ENCODE assay signal across 1 cellular context in genomic region chr4:185115827-185116232, GRCh38.
TF ChIP-seq lines count a peak whose summit lies in the region.

No MANE protein-coding gene starts in this region.

TF ChIP-seq in WTC11, 78 proteins besides CTCF, POLR2A, EP300 and RAD21 (continued from another document and continues in another):
- no peak for TF ChIP-seq ZNF263 (CRISPR knock-in tag; IDR thresholded peaks at IDR 0.05; ENCODE audit: low read depth)
- TF ChIP-seq, protein P1, sequence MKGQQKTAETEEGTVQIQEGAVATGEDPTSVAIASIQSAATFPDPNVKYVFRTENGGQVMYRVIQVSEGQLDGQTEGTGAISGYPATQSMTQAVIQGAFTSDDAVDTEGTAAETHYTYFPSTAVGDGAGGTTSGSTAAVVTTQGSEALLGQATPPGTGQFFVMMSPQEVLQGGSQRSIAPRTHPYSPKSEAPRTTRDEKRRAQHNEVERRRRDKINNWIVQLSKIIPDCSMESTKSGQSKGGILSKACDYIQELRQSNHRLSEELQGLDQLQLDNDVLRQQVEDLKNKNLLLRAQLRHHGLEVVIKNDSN (CRISPR knock-in tag; IDR thresholded peaks at IDR 0.05): 0 out of 2 replicates have a peak, but pooled peaks have one; percentile 18
- no peak for TF ChIP-seq RORB (CRISPR knock-in tag; IDR thresholded peaks at IDR 0.05)
- 0 out of 2 replicates have a peak, but pooled peaks have one; percentile 46 for TF ChIP-seq TEAD1 (CRISPR knock-in tag; IDR thresholded peaks at IDR 0.05)
- no peak for TF ChIP-seq JAZF1 (CRISPR knock-in tag; IDR thresholded peaks at IDR 0.05)
- no peak for TF ChIP-seq OVOL2 (CRISPR knock-in tag; IDR thresholded peaks at IDR 0.05; ENCODE audit: borderline replicate concordance)
- no peak for TF ChIP-seq ZNF425 (CRISPR knock-in tag; conservative IDR thresholded peaks at IDR 0.05)
- TF ChIP-seq, protein P2, sequence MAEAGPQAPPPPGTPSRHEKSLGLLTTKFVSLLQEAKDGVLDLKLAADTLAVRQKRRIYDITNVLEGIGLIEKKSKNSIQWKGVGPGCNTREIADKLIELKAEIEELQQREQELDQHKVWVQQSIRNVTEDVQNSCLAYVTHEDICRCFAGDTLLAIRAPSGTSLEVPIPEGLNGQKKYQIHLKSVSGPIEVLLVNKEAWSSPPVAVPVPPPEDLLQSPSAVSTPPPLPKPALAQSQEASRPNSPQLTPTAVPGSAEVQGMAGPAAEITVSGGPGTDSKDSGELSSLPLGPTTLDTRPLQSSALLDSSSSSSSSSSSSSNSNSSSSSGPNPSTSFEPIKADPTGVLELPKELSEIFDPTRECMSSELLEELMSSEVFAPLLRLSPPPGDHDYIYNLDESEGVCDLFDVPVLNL (CRISPR knock-in tag; IDR thresholded peaks at IDR 0.05; ENCODE audit: borderline replicate concordance, low read depth): no peak
- no peak for TF ChIP-seq ZNF396 (CRISPR knock-in tag; IDR thresholded peaks at IDR 0.05; ENCODE audit: borderline replicate concordance)
- no peak for TF ChIP-seq FOXP4 (CRISPR knock-in tag; IDR thresholded peaks at IDR 0.05)
- TF ChIP-seq NR1H2 (CRISPR knock-in tag; IDR thresholded peaks at IDR 0.05): no peak
- TF ChIP-seq SP1 (CRISPR knock-in tag; conservative IDR thresholded peaks at IDR 0.05): no peak
- no peak for TF ChIP-seq NFE2L1 (CRISPR knock-in tag; IDR thresholded peaks at IDR 0.05)
- TF ChIP-seq EMX1 (CRISPR knock-in tag; IDR thresholded peaks at IDR 0.05): no peak
- TF ChIP-seq AR (CRISPR knock-in tag; IDR thresholded peaks at IDR 0.05): no peak
- no peak for TF ChIP-seq FOXK1 (CRISPR knock-in tag; IDR thresholded peaks at IDR 0.05)
- no peak for TF ChIP-seq ZNF532 (CRISPR knock-in tag; IDR thresholded peaks at IDR 0.05; ENCODE audit: borderline replicate concordance)
- no peak for TF ChIP-seq IRF2 (CRISPR knock-in tag; IDR thresholded peaks at IDR 0.05; ENCODE audit: borderline replicate concordance, low read depth)
- TF ChIP-seq AFF4 (CRISPR knock-in tag; IDR thresholded peaks at IDR 0.05; ENCODE audit: borderline replicate concordance): no peak
- TF ChIP-seq ZNF416 (CRISPR knock-in tag; IDR thresholded peaks at IDR 0.05): no peak
- TF ChIP-seq, protein P3, sequence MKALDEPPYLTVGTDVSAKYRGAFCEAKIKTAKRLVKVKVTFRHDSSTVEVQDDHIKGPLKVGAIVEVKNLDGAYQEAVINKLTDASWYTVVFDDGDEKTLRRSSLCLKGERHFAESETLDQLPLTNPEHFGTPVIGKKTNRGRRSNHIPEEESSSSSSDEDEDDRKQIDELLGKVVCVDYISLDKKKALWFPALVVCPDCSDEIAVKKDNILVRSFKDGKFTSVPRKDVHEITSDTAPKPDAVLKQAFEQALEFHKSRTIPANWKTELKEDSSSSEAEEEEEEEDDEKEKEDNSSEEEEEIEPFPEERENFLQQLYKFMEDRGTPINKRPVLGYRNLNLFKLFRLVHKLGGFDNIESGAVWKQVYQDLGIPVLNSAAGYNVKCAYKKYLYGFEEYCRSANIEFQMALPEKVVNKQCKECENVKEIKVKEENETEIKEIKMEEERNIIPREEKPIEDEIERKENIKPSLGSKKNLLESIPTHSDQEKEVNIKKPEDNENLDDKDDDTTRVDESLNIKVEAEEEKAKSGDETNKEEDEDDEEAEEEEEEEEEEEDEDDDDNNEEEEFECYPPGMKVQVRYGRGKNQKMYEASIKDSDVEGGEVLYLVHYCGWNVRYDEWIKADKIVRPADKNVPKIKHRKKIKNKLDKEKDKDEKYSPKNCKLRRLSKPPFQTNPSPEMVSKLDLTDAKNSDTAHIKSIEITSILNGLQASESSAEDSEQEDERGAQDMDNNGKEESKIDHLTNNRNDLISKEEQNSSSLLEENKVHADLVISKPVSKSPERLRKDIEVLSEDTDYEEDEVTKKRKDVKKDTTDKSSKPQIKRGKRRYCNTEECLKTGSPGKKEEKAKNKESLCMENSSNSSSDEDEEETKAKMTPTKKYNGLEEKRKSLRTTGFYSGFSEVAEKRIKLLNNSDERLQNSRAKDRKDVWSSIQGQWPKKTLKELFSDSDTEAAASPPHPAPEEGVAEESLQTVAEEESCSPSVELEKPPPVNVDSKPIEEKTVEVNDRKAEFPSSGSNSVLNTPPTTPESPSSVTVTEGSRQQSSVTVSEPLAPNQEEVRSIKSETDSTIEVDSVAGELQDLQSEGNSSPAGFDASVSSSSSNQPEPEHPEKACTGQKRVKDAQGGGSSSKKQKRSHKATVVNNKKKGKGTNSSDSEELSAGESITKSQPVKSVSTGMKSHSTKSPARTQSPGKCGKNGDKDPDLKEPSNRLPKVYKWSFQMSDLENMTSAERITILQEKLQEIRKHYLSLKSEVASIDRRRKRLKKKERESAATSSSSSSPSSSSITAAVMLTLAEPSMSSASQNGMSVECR (CRISPR knock-in tag; IDR thresholded peaks at IDR 0.05; ENCODE audit: borderline replicate concordance): no peak
- TF ChIP-seq TCF7 (CRISPR knock-in tag; IDR thresholded peaks at IDR 0.05; ENCODE audit: low read depth): no peak
- TF ChIP-seq ELF4 (CRISPR knock-in tag; IDR thresholded peaks at IDR 0.05; ENCODE audit: low read depth): no peak
- TF ChIP-seq ZNF317 (CRISPR knock-in tag; IDR thresholded peaks at IDR 0.05; ENCODE audit: borderline replicate concordance, low read depth): no peak
- no peak for TF ChIP-seq NR2C2 (CRISPR knock-in tag; IDR thresholded peaks at IDR 0.05)
- TF ChIP-seq CDX4 (CRISPR knock-in tag; IDR thresholded peaks at IDR 0.05; ENCODE audit: borderline replicate concordance): no peak
- TF ChIP-seq MXD4 (CRISPR knock-in tag; IDR thresholded peaks at IDR 0.05; ENCODE audit: borderline replicate concordance): no peak
- TF ChIP-seq ZNF219 (CRISPR knock-in tag; IDR thresholded peaks at IDR 0.05; ENCODE audit: borderline replicate concordance): no peak
- no peak for TF ChIP-seq KAT7 (CRISPR knock-in tag; IDR thresholded peaks at IDR 0.05; ENCODE audit: borderline replicate concordance)
- peak; percentile 48; the same call in 1 of the 2 replicates for TF ChIP-seq NFYB (CRISPR knock-in tag; conservative IDR thresholded peaks at IDR 0.05; ENCODE audit: low read depth)
- TF ChIP-seq SMAD4 (CRISPR knock-in tag; IDR thresholded peaks at IDR 0.05): no peak
- TF ChIP-seq, protein P4, sequence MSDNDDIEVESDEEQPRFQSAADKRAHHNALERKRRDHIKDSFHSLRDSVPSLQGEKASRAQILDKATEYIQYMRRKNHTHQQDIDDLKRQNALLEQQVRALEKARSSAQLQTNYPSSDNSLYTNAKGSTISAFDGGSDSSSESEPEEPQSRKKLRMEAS (CRISPR knock-in tag; IDR thresholded peaks at IDR 0.05): peak; percentile 64
